In the genomic region with DNA sequence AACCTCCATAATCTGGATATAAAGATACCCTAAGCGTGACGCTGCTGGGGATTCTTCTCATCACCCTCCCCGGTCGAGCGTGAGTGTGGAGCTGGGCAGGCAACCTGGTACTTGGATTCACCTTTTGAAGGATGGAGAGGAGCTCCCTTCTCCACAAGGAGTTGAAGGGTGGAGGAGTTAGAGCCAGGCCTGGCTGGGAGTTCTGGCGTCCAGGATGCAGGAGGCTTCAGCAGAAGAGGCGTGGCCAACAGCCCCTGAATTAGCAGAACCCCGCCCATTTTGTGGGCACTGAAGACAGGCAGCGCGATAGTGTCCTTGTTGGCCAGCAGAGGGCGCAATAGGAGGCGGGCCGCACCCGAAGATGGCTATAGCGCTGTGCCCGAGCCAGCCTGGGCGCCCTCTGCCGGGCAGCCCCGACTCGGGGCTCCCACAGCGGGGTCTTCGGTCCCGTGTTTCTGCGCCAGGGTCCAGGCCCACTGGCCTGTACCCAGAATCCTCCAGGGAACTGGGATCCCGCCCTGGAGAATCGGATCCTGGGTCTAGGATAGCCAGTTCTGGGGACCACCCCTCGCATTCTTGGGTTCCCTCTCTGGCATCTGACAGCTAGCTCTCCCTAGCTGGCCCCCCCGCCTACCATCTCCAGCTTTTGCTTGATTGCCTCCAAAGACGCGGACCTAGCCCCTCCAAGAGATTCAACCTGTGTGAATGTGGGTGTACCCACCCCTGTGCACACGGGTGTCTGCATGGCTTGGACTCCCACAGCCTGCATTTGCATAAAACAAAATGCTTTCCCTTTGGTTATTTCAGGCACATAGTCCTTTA, we compare ENCODE assay signal across 8 cellular contexts. TPM values are rescaled to one million over a fixed set of nuclear protein-coding genes. Genes with fewer than 3 reads are reported as not detected.
DNase-seq lines count a peak whose midpoint lies in the region; ATAC-seq and TF ChIP-seq lines count a peak whose summit lies in the region.

No MANE protein-coding gene starts in this region.

- no peaks in the 10 kb centered on the region for H3K9me3 ChIP-seq in BE2C

- TF ChIP-seq CTCF in BE2C (IDR thresholded peaks at IDR 0.05; ENCODE audit: low read depth, low read length): peak; percentile 99
- TF ChIP-seq CTCF in WI38 (IDR thresholded peaks at IDR 0.05; ENCODE audit: low read depth, low read length): peak; percentile 96

- peak overlapping the region; percentile 48 for H3K4me3 ChIP-seq in BE2C (ENCODE audit: low read depth, low read length)
- peak overlapping the region; percentile 46 for H3K4me3 ChIP-seq in WI38 (ENCODE audit: low read depth, low read length)

- H3K36me3 ChIP-seq in BE2C: no peaks in the 10 kb centered on the region

- peak; percentile 74 for ATAC-seq in HG03342 (IDR thresholded peaks at IDR 0.05; ENCODE audit: unreplicated experiment)

- H3K4me1 ChIP-seq in BE2C: peaks cover 3% of the 10 kb centered on the region; the same call in 1 of the 2 replicates

- DNase-seq in BE2C: peak; percentile 96
- peak; percentile 82 for DNase-seq in GM19238 (ENCODE audit: insufficient read length, low spot score)
- DNase-seq in NCI-H226: peak; percentile 87
- peak; percentile 76 to 94 for DNase-seq in T47D (ENCODE audit: low read depth in 1 of 2, low spot score in 1 of 2)
- peak; percentile 84 for DNase-seq in iris pigment epithelial cell (ENCODE audit: low read depth)
- peak; percentile 83 to 90 for DNase-seq in stimulated activated CD4-positive, alpha-beta T cell treated with anti-CD3 and anti-CD28 coated beads, Interleukin-15, amount 100 ng/mL, for 48 hours (ENCODE audit: low read depth in 2 of 2)

- in situ Hi-C loops in T47D (cut with HindIII; ENCODE audit: low pct_unique_long_range_greater_than_20kb, low sequenced_read_pairs): no loop called here

- peaks cover 8% of the 10 kb centered on the region for H3K27me3 ChIP-seq in BE2C

RNA-seq across cellular contexts. Expression of gene SMUG1, which starts 26.0 kb away (rescaled TPM):
- polyA plus RNA-seq in BE2C (2012; ENCODE audit: insufficient read depth, insufficient read length, low read depth): 66.2 TPM

Comparison
In these comparisons a context has a peak if more than half of its experiments do, and no peak if none do; other contexts are left out.
1. Peak in every context shown above with its lines: DNase-seq, ATAC-seq and H3K4me3 ChIP-seq.